ENCODE assay signal across 8 cellular contexts in genomic region chr3:128726691-128727031, GRCh38. TPM values are rescaled to one million over a fixed set of nuclear protein-coding genes. Genes with fewer than 3 reads are reported as not detected.
DNase-seq lines count a peak whose midpoint lies in the region; ATAC-seq, FAIRE-seq and TF ChIP-seq lines count a peak whose summit lies in the region.

No MANE protein-coding gene starts in this region.

- no peaks in the 10 kb centered on the region; the same call in 1 of the 2 replicates for H3K36me3 ChIP-seq in IMR-90 (ENCODE audit: control insufficient read depth, insufficient read depth, low read length)
- H3K36me3 ChIP-seq in HepG2 (replicated peaks in 1 of 2; ENCODE audit: control insufficient read depth in 1 of 2, insufficient read depth in 2 of 2, low read length in 2 of 2), result peaks cover 0 to 1% of the 10 kb centered on the region in 2 experiments; a peak in 2 of 5 replicates

- CTCF ChIA-PET in IMR-90 (lab: Yijun Ruan, JAX) (no interaction called here), HepG2 (lab: Yijun Ruan, JAX; ENCODE audit: low intra/inter-chr PET ratio, low total read pairs) (no interaction called here)
- CTCF ChIA-PET in activated CD4-positive, alpha-beta T cell treated with anti-CD3 and anti-CD28 coated beads, Interleukin-2, amount 10 ng/mL, durations not matched to agents 7 days and 5 days (lab: Charles Lee), result interaction anchor here (0.8 to 3.4 kb wide), 7 partner anchors 10 to 117 kb away, joined by 3 to 12 read pairs (median 3); no protein-coding TSS in a partner anchor

- BruUV-seq in IMR-90 (replicated peaks; lab: Mats Ljungman, UMichigan), result no TSS peak
- BruUV-seq in HepG2 (replicated peaks; lab: Mats Ljungman, UMichigan), result no TSS peak

- H3K4me2 ChIP-seq in IMR-90 (ENCODE audit: low read depth, low read length) (peak overlapping the region; percentile 97), HepG2 (ENCODE audit: low read depth, low read length) (peak overlapping the region; percentile 90)

- no peak overlapping the region for H3K18ac ChIP-seq in IMR-90 (ENCODE audit: low read depth, low read length)

- peak overlapping the region in 1 of 2 experiments; percentile 81; a peak in 1 of 4 replicates for H4K8ac ChIP-seq in IMR-90 (ENCODE audit: low read depth in 2 of 2, low read length in 2 of 2)

- H3K23ac ChIP-seq in IMR-90 (ENCODE audit: low read depth, low read length), result peak overlapping the region; percentile 86

- ATAC-seq in IMR-90 (ENCODE audit: low read depth), result peak; percentile 45
- ATAC-seq in HepG2, result no peak; the same call in 2 of the 3 replicates

- peak overlapping the region; percentile 100 for H2AK9ac ChIP-seq in IMR-90 (replicated peaks; ENCODE audit: low read depth, low read length, poor library complexity)

- H3K4ac ChIP-seq in IMR-90 (ENCODE audit: low read depth, low read length), result peak overlapping the region; percentile 66

- no peak overlapping the region; the same call in 1 of the 2 replicates for H4K91ac ChIP-seq in IMR-90 (ENCODE audit: insufficient read depth, low read depth, low read length)

- no peak overlapping the region for H2BK20ac ChIP-seq in IMR-90 (ENCODE audit: low read depth, low read length)

- H3K14ac ChIP-seq in IMR-90 (replicated peaks; ENCODE audit: low read depth, low read length), result peak overlapping the region; percentile 81

- H3K27me3 ChIP-seq in IMR-90 (ENCODE audit: control insufficient read depth, insufficient read depth, low read length) (peaks cover 4% of the 10 kb centered on the region; the same call in 1 of the 2 replicates), HepG2 (ENCODE audit: control insufficient read depth in 1 of 2, insufficient read depth in 2 of 2, low read length in 2 of 2) (peaks cover 0 to 2% of the 10 kb centered on the region in 2 experiments; a peak in 1 of 5 replicates)

- H3K9me3 ChIP-seq in IMR-90 (ENCODE audit: control insufficient read depth, insufficient read depth, low read length), result no peaks in the 10 kb centered on the region
- H3K9me3 ChIP-seq in HepG2 (ENCODE audit: low read length), result no peaks in the 10 kb centered on the region

- H3K79me2 ChIP-seq in HepG2 (ENCODE audit: insufficient read depth, low read length), result peaks cover 55% of the 10 kb centered on the region

- in situ Hi-C loops in IMR-90 (cut with MboI; ENCODE audit: low sequenced_read_pairs), result no loop called here
- in situ Hi-C loops in HepG2 (cut with HindIII; ENCODE audit: extremely low pct_ligation_motif_present, low pct_unique_long_range_greater_than_20kb), result no loop called here

- peak overlapping the region; percentile 27 for H3K56ac ChIP-seq in IMR-90 (ENCODE audit: extremely low read depth, insufficient read depth, low read length)

- peaks cover 59% of the 10 kb centered on the region for H3K4me1 Mint-ChIP-seq in activated CD4-positive, alpha-beta T cell treated with anti-CD3 and anti-CD28 coated beads, Interleukin-2, amount 10 ng/mL, durations not matched to agents 7 days and 5 days

- POLR2A ChIA-PET in IMR-90 (lab: Charles Lee; ENCODE audit: unreplicated experiment) (no interaction called here), HepG2 (lab: Yijun Ruan, JAX) (interaction anchor here (1.5 to 1.7 kb wide), 2 partner anchors 8 to 47 kb away, joined by 4 to 13 read pairs; no protein-coding TSS in a partner anchor)
- POLR2A ChIA-PET in activated CD4-positive, alpha-beta T cell treated with anti-CD3 and anti-CD28 coated beads, Interleukin-2, amount 10 ng/mL, durations not matched to agents 7 days and 5 days (lab: Charles Lee), result interaction anchor here (0.6 to 0.7 kb wide), 2 partner anchors 46 to 161 kb away, joined by 4 to 5 read pairs; no protein-coding TSS in a partner anchor

- peak overlapping the region; percentile 85 for H3K27ac Mint-ChIP-seq in activated CD4-positive, alpha-beta T cell treated with anti-CD3 and anti-CD28 coated beads, Interleukin-2, amount 10 ng/mL, durations not matched to agents 7 days and 5 days

- H3K27me3 Mint-ChIP-seq in activated CD4-positive, alpha-beta T cell treated with anti-CD3 and anti-CD28 coated beads, Interleukin-2, amount 10 ng/mL, durations not matched to agents 7 days and 5 days, result no peaks in the 10 kb centered on the region

- peak overlapping the region; percentile 81 for H3K4me3 Mint-ChIP-seq in activated CD4-positive, alpha-beta T cell treated with anti-CD3 and anti-CD28 coated beads, Interleukin-2, amount 10 ng/mL, durations not matched to agents 7 days and 5 days

- peak; percentile 12 for FAIRE-seq in HepG2 (lab: Jason Lieb, UNC)

- peak overlapping the region; percentile 90 for H2AK5ac ChIP-seq in IMR-90 (ENCODE audit: low read depth, low read length)

- peaks cover 24% of the 10 kb centered on the region for H3K36me3 Mint-ChIP-seq in activated CD4-positive, alpha-beta T cell treated with anti-CD3 and anti-CD28 coated beads, Interleukin-2, amount 10 ng/mL, durations not matched to agents 7 days and 5 days (ENCODE audit: low read depth)

- H2AFZ ChIP-seq in IMR-90 (replicated peaks; ENCODE audit: low read length, poor library complexity), result peak overlapping the region; percentile 74
- no peak overlapping the region for H2AFZ ChIP-seq in HepG2 (ENCODE audit: low read length)

- peaks cover 7% of the 10 kb centered on the region for H3K9me1 ChIP-seq in IMR-90 (ENCODE audit: insufficient read depth, low read length)

- H2BK120ac ChIP-seq in IMR-90 (ENCODE audit: low read depth, low read length), result peak overlapping the region; percentile 7; the same call in 1 of the 2 replicates

- H4K5ac ChIP-seq in IMR-90 (ENCODE audit: low read depth, low read length), result no peak overlapping the region

- no peak for TF ChIP-seq RAD21 in IMR-90 (IDR thresholded peaks at IDR 0.05; ENCODE audit: low read length)
- no peak for TF ChIP-seq RAD21 in HepG2 (CRISPR knock-in tag; IDR thresholded peaks at IDR 0.05)

- intact Hi-C loops in IMR-90 (cut with micrococcal nuclease) (loop anchor here (1.0 kb wide), 2 partner anchors 46 to 69 kb away; no protein-coding TSS in a partner anchor), HepG2 (cut with micrococcal nuclease; ENCODE audit: unreplicated experiment) (loop anchor here (5.0 kb wide), 2 partner anchors 44 to 56 kb away; no protein-coding TSS in a partner anchor)

- H3K4me1 ChIP-seq in IMR-90 (ENCODE audit: control insufficient read depth, insufficient read depth, low read length), result peaks cover 13% of the 10 kb centered on the region
- peaks cover 58% of the 10 kb centered on the region for H3K4me1 ChIP-seq in HepG2 (ENCODE audit: insufficient read depth, low read length)

- peak; percentile 19 for DNase-seq in NCI-H748 (lab: John Stamatoyannopoulos, UW; ENCODE audit: unreplicated experiment)
- DNase-seq in NCI-H748 treated with DMSO at 0.1 percent for 48 hours (lab: John Stamatoyannopoulos, UW), result no peak
- DNase-seq in IMR-90, result peak; percentile 87
- peak; percentile 38 for DNase-seq in activated CD4-positive, alpha-beta T cell treated with anti-CD3 and anti-CD28 coated beads, Interleukin-2, amount 10 ng/mL, durations not matched to agents 7 days and 5 days
- peak; percentile 82 for DNase-seq in dermis blood vessel endothelial cell
- DNase-seq in HepG2 (ENCODE audit: low spot score), result peak; percentile 58
- peak; percentile 38 for DNase-seq in stimulated activated CD4-positive, alpha-beta T cell treated with anti-CD3 and anti-CD28 coated beads, Interleukin-2, amount 100 ng/mL, for 4 hours (ENCODE audit: low read depth)
- DNase-seq in OCI-M2 (lab: John Stamatoyannopoulos, UW; ENCODE audit: unreplicated experiment), result no peak

- TF ChIP-seq CTCF in IMR-90 (conservative IDR thresholded peaks at IDR 0.05; ENCODE audit: low read depth, low read length) (no peak), HepG2 (CRISPR knock-in tag; IDR thresholded peaks at IDR 0.05) (no peak)

- peak overlapping the region; percentile 69 for H2BK5ac ChIP-seq in IMR-90 (ENCODE audit: low read depth, low read length, poor library complexity, severe bottlenecking)

- H4K20me1 ChIP-seq in IMR-90 (ENCODE audit: insufficient read depth, low read length) (peaks cover 56% of the 10 kb centered on the region), HepG2 (ENCODE audit: insufficient read depth, low read length) (peaks cover 50% of the 10 kb centered on the region)

- TF ChIP-seq EP300 in HepG2 (IDR thresholded peaks at IDR 0.05; ENCODE audit: low read depth in 2 of 2, low read length in 2 of 2), result no peak
- no peak for TF ChIP-seq EP300 in HepG2 (CRISPR knock-in tag; IDR thresholded peaks at IDR 0.05; ENCODE audit: borderline replicate concordance)

- no peak overlapping the region for H2BK15ac ChIP-seq in IMR-90 (ENCODE audit: low read depth, low read length)

- peaks cover 0 to 34% of the 10 kb centered on the region in 2 experiments; a peak in 2 of 4 replicates for H3K79me1 ChIP-seq in IMR-90 (ENCODE audit: low read depth in 1 of 2, low read length in 2 of 2)

- dilution Hi-C loops in IMR-90 (cut with HindIII; ENCODE audit: low sequenced_read_pairs, unreplicated experiment), result no loop called here

- H3K9ac ChIP-seq in IMR-90 (ENCODE audit: low read depth, low read length) (peak overlapping the region; percentile 74), HepG2 (ENCODE audit: insufficient read depth, low read depth, low read length) (peak overlapping the region; percentile 89)

- H3K4me3 ChIP-seq in IMR-90 (ENCODE audit: insufficient read depth, low read depth, low read length), result peak overlapping the region; percentile 66
- peak overlapping the region; percentile 83 to 93 (median 92) for H3K4me3 ChIP-seq in HepG2 (replicated peaks in 1 of 3; ENCODE audit: insufficient read depth in 1 of 3, low read depth in 2 of 3, low read length in 3 of 3)

- H3K27ac ChIP-seq in IMR-90 (ENCODE audit: insufficient read depth, low read length) (peak overlapping the region; percentile 76), HepG2 (ENCODE audit: extremely low read length, insufficient read depth, low read length) (peak overlapping the region; percentile 84)

- TF ChIP-seq POLR2A in IMR-90 (IDR thresholded peaks at IDR 0.05; ENCODE audit: low read depth, low read length), result no peak
- no peak for TF ChIP-seq POLR2A in HepG2 (IDR thresholded peaks at IDR 0.05; ENCODE audit: insufficient read depth in 1 of 2, low read depth in 2 of 2, low read length in 2 of 2)

- H3K9me3 Mint-ChIP-seq in activated CD4-positive, alpha-beta T cell treated with anti-CD3 and anti-CD28 coated beads, Interleukin-2, amount 10 ng/mL, durations not matched to agents 7 days and 5 days, result no peaks in the 10 kb centered on the region

- 1% methylated on average over 18 of the region's 24 CpGs; no CpG with 5 or more reads in 1 of the 2 experiments for whole genome bisulfite sequencing in IMR-90 (ENCODE audit: extremely low coverage in 2 of 2, insufficient read length in 1 of 2), 2 experiments
- WGBS in HepG2 (ENCODE audit: low lambda C conversion rate), result 0% methylated on average over 4 of the region's 24 CpGs

RNA-seq across cellular contexts. Expression of gene RAB7A, which starts 0.7 kb away (rescaled TPM):
- total RNA-seq in IMR-90 (2012; rRNA removed), result 57.0 and 65.3 TPM in 2 replicates
- 240 TPM in 2 replicates for polyA plus RNA-seq in IMR-90 (2012; rRNA removed)
- 115 and 146 TPM in 2 replicates for polyA plus RNA-seq in IMR-90 (2012; cell fraction: cytosol; rRNA removed)
- 24.1 and 76.0 TPM in 2 replicates for polyA plus RNA-seq in IMR-90 (2012; cell fraction: nucleus; rRNA removed; ENCODE audit: low replicate concordance)
- 100 to 1,000 TPM; 226 to 264 TPM for total RNA-seq in activated CD4-positive, alpha-beta T cell treated with anti-CD3 and anti-CD28 coated beads, Interleukin-2, amount 10 ng/mL, durations not matched to agents 7 days and 5 days
- 30.1 and 46.5 TPM in 2 replicates for total RNA-seq in dermis blood vessel endothelial cell
- total RNA-seq in HepG2 (2016; rRNA removed; fragmentation: Illumina TruSeq; extraction: Trizol), result 26.5 and 49.0 TPM in 2 replicates
- 38.7 and 41.1 TPM in 2 replicates for total RNA-seq in HepG2 (2016; cell fraction: cytosol; rRNA removed; fragmentation: Illumina TruSeq; extraction: Trizol; ENCODE audit: low read depth)
- 28.3 and 46.8 TPM in 2 replicates for total RNA-seq in HepG2 (2016; cell fraction: insoluble cytoplasmic fraction; rRNA removed; fragmentation: Illumina TruSeq; extraction: Trizol)
- 17.9 and 21.7 TPM in 2 replicates for total RNA-seq in HepG2 (2016; cell fraction: membrane; rRNA removed; fragmentation: Illumina TruSeq; extraction: Trizol)
- total RNA-seq in HepG2 (2016; cell fraction: nucleus; rRNA removed; fragmentation: Illumina TruSeq; extraction: Trizol), result 23.4 and 24.9 TPM in 2 replicates
- 151 and 182 TPM in 2 replicates for polyA plus RNA-seq in HepG2 (2011; rRNA removed)
- 150 and 192 TPM in 2 replicates for polyA plus RNA-seq in HepG2 (2011; cell fraction: cytosol; rRNA removed)
- 22.3 and 35.1 TPM in 2 replicates for polyA plus RNA-seq in HepG2 (2011; cell fraction: nucleus; rRNA removed)
- 113 and 143 TPM in 2 replicates for polyA plus RNA-seq in HepG2 (2012)
- 9.2 and 10.5 TPM in 2 replicates for polyA plus RNA-seq in HepG2 (2016; cell fraction: cytosol; fragmentation: Illumina TruSeq; extraction: Trizol; ENCODE audit: low read depth)
- polyA plus RNA-seq in HepG2 (2016; cell fraction: insoluble cytoplasmic fraction; fragmentation: Illumina TruSeq; extraction: Trizol; ENCODE audit: low read depth), result 212 and 261 TPM in 2 replicates
- 28.1 and 31.8 TPM in 2 replicates for polyA plus RNA-seq in HepG2 (2016; cell fraction: membrane; fragmentation: Illumina TruSeq; extraction: Trizol; ENCODE audit: low read depth)
- 82.8 and 96.0 TPM in 2 replicates for polyA plus RNA-seq in HepG2 (2016; cell fraction: nucleus; fragmentation: Illumina TruSeq; extraction: Trizol; ENCODE audit: insufficient read depth, low read depth)
- polyA minus RNA-seq in HepG2 (2011; rRNA and poly(A)+ RNA removed; ENCODE audit: low replicate concordance), result 149 and 160 TPM in 2 replicates
- 58.7 and 72.0 TPM in 2 replicates for polyA minus RNA-seq in HepG2 (2011; cell fraction: cytosol; rRNA and poly(A)+ RNA removed)
- polyA minus RNA-seq in HepG2 (2011; cell fraction: nucleus; rRNA and poly(A)+ RNA removed), result 34.9 and 44.1 TPM in 2 replicates

Comparison
In these comparisons a context has a peak if more than half of its experiments do, and no peak if none do; other contexts are left out.
1. DNase-seq: peak in NCI-H748 (single experiment), IMR-90 (single experiment), activated CD4-positive, alpha-beta T cell treated with anti-CD3 and anti-CD28 coated beads, Interleukin-2, amount 10 ng/mL, durations not matched to agents 7 days and 5 days (single experiment), dermis blood vessel endothelial cell (single experiment), HepG2 (single experiment) and stimulated activated CD4-positive, alpha-beta T cell treated with anti-CD3 and anti-CD28 coated beads, Interleukin-2, amount 100 ng/mL, for 4 hours (single experiment); none in NCI-H748 treated with DMSO at 0.1 percent for 48 hours (single experiment) and OCI-M2 (single experiment).